36 cellular contexts compared by ENCODE assay signal in genomic region chr1:152998476-152998875, GRCh38. TPM values are rescaled to one million over a fixed set of nuclear protein-coding genes. Genes with fewer than 3 reads are reported as not detected.
"Had no signal": no experiment of that assay in that cellular context is flagged by ENCODE, and none has a peak within 500 bp of the region (broad histone marks: within the 10 kb centered on the region; RNA-seq: fewer than 3 reads in every experiment).

No MANE protein-coding gene starts in this region.

- H3K4me1 Mint-ChIP-seq: activated CD4-positive, alpha-beta memory T cell treated with anti-CD3 and anti-CD28 coated beads, Interleukin-2, amount 10 ng/mL, durations not matched to agents 7 days and 5 days; activated CD4-positive, alpha-beta T cell treated with anti-CD3 and anti-CD28 coated beads, Interleukin-2, amount 10 ng/mL, durations not matched to agents 7 days and 5 days; activated naive CD4-positive, alpha-beta T cell treated with anti-CD3 and anti-CD28 coated beads, Interleukin-2, amount 10 ng/mL, durations not matched to agents 7 days and 5 days; activated naive CD8-positive, alpha-beta T cell treated with anti-CD3 and anti-CD28 coated beads, Interleukin-2, amount 10 ng/mL, durations not matched to agents 7 days and 5 days; T-helper 17 cell had no signal

- H3K27me3 ChIP-seq: brain microvascular endothelial cell, gastroesophageal sphincter, heart right ventricle had no signal

- H3K36me3 ChIP-seq: brain microvascular endothelial cell, gastroesophageal sphincter, heart right ventricle had no signal

- H3K9me3 Mint-ChIP-seq: activated CD4-positive, alpha-beta memory T cell treated with anti-CD3 and anti-CD28 coated beads, Interleukin-2, amount 10 ng/mL, durations not matched to agents 7 days and 5 days; activated CD4-positive, alpha-beta T cell treated with anti-CD3 and anti-CD28 coated beads, Interleukin-2, amount 10 ng/mL, durations not matched to agents 7 days and 5 days; activated naive CD4-positive, alpha-beta T cell treated with anti-CD3 and anti-CD28 coated beads, Interleukin-2, amount 10 ng/mL, durations not matched to agents 7 days and 5 days; activated naive CD8-positive, alpha-beta T cell treated with anti-CD3 and anti-CD28 coated beads, Interleukin-2, amount 10 ng/mL, durations not matched to agents 7 days and 5 days; effector memory CD8-positive, alpha-beta T cell; T-helper 2 cell treated with Interferon-gamma antibody and Interleukin-4, amounts not matched to agents 5 μg/mL and 100 μg/mL, for 36 hours had no signal

- H3K4me3 Mint-ChIP-seq: activated CD4-positive, alpha-beta memory T cell treated with anti-CD3 and anti-CD28 coated beads, Interleukin-2, amount 10 ng/mL, durations not matched to agents 7 days and 5 days; activated CD4-positive, alpha-beta T cell treated with anti-CD3 and anti-CD28 coated beads, Interleukin-2, amount 10 ng/mL, durations not matched to agents 7 days and 5 days; activated naive CD4-positive, alpha-beta T cell treated with anti-CD3 and anti-CD28 coated beads, Interleukin-2, amount 10 ng/mL, durations not matched to agents 7 days and 5 days; activated naive CD8-positive, alpha-beta T cell treated with anti-CD3 and anti-CD28 coated beads, Interleukin-2, amount 10 ng/mL, durations not matched to agents 7 days and 5 days; activated T-cell treated with anti-CD3 and anti-CD28 coated beads, Interleukin-2, amount 50 U/mL, for 24 hours; activated T-cell treated with anti-CD3 and anti-CD28 coated beads, Interleukin-2, amount 50 U/mL, for 72 hours; effector memory CD8-positive, alpha-beta T cell; T-helper 17 cell; T-helper 2 cell treated with Interferon-gamma antibody and Interleukin-4, amounts not matched to agents 5 μg/mL and 100 μg/mL, for 36 hours had no signal

- H3K27ac Mint-ChIP-seq: activated CD4-positive, alpha-beta memory T cell treated with anti-CD3 and anti-CD28 coated beads, Interleukin-2, amount 10 ng/mL, durations not matched to agents 7 days and 5 days; activated CD4-positive, alpha-beta T cell treated with anti-CD3 and anti-CD28 coated beads, Interleukin-2, amount 10 ng/mL, durations not matched to agents 7 days and 5 days; activated naive CD4-positive, alpha-beta T cell treated with anti-CD3 and anti-CD28 coated beads, Interleukin-2, amount 10 ng/mL, durations not matched to agents 7 days and 5 days; activated naive CD4-positive, alpha-beta T cell treated with anti-CD3 and anti-CD28 coated beads, Interleukin-2, amount 50 U/mL, for 72 hours; activated naive CD8-positive, alpha-beta T cell treated with anti-CD3 and anti-CD28 coated beads, Interleukin-2, amount 10 ng/mL, durations not matched to agents 7 days and 5 days; activated T-cell treated with anti-CD3 and anti-CD28 coated beads, Interleukin-2, amount 50 U/mL, for 24 hours; activated T-cell treated with anti-CD3 and anti-CD28 coated beads, Interleukin-2, amount 50 U/mL, for 72 hours; effector memory CD8-positive, alpha-beta T cell; T-helper 17 cell; T-helper 2 cell treated with Interferon-gamma antibody and Interleukin-4, amounts not matched to agents 5 μg/mL and 100 μg/mL, for 36 hours had no signal

- H3K4me3 ChIP-seq: gastroesophageal sphincter, heart right ventricle had no signal

- H3K36me3 Mint-ChIP-seq: activated naive CD4-positive, alpha-beta T cell treated with anti-CD3 and anti-CD28 coated beads, Interleukin-2, amount 10 ng/mL, durations not matched to agents 7 days and 5 days; activated naive CD4-positive, alpha-beta T cell treated with anti-CD3 and anti-CD28 coated beads, Interleukin-2, amount 50 U/mL, for 72 hours; activated naive CD8-positive, alpha-beta T cell treated with anti-CD3 and anti-CD28 coated beads, Interleukin-2, amount 10 ng/mL, durations not matched to agents 7 days and 5 days had no signal

- DNase-seq: activated CD4-positive, alpha-beta memory T cell treated with anti-CD3 and anti-CD28 coated beads, Interleukin-2, amount 10 ng/mL, durations not matched to agents 7 days and 5 days; activated CD4-positive, alpha-beta T cell treated with anti-CD3 and anti-CD28 coated beads for 1 hour; activated CD4-positive, alpha-beta T cell treated with anti-CD3 and anti-CD28 coated beads for 4 hours; activated CD4-positive, alpha-beta T cell treated with anti-CD3 and anti-CD28 coated beads, Interleukin-2, amount 10 ng/mL, durations not matched to agents 7 days and 5 days; activated CD4-positive, alpha-beta T cell treated with anti-CD3 and anti-CD28 coated beads, Interleukin-2, amount 50 U/mL, for 4 hours; activated CD8-positive, alpha-beta memory T cell treated with anti-CD3 and anti-CD28 coated beads, Interleukin-2, amount 50 U/mL, for 48 hours; activated gamma-delta T cell; activated naive CD4-positive, alpha-beta T cell; activated naive CD4-positive, alpha-beta T cell treated with anti-CD3 and anti-CD28 coated beads, Interleukin-2, amount 10 ng/mL, durations not matched to agents 7 days and 5 days; activated naive CD8-positive, alpha-beta T cell treated with anti-CD3 and anti-CD28 coated beads, Interleukin-2, amount 10 ng/mL, durations not matched to agents 7 days and 5 days; activated T-cell treated with anti-CD3 and anti-CD28 coated beads for 4 hours; activated T-cell treated with anti-CD3 and anti-CD28 coated beads, Interleukin-2, amount 50 U/mL, for 24 hours; activated T-cell treated with anti-CD3 and anti-CD28 coated beads, Interleukin-2, amount 50 U/mL, for 72 hours; amniotic stem cell; anterior cingulate cortex; brain microvascular endothelial cell; caudate nucleus; cortex of kidney; dermis blood vessel endothelial cell; effector CD4-positive, alpha-beta T cell; effector memory CD8-positive, alpha-beta T cell; foreskin melanocyte; heart right ventricle; T-helper 1 cell; T-helper 17 cell; T1000 had no signal

- H3K27ac ChIP-seq: brain microvascular endothelial cell, gastroesophageal sphincter, heart right ventricle had no signal

- ATAC-seq: activated naive CD4-positive, alpha-beta T cell treated with anti-CD3 and anti-CD28 coated beads, Interleukin-2, amount 50 U/mL, for 72 hours; activated T-cell treated with anti-CD3 and anti-CD28 coated beads, Interleukin-2, amount 50 U/mL, for 72 hours; effector memory CD8-positive, alpha-beta T cell; esophagus mucosa; gastroesophageal sphincter; heart right ventricle; T-helper 17 cell had no signal

- H3K4me1 ChIP-seq: gastroesophageal sphincter, heart right ventricle had no signal

RNA-seq across cellular contexts. Expression of gene SPRR3, which starts 3.1 kb away (rescaled TPM):
- total RNA-seq: activated CD4-positive, alpha-beta memory T cell treated with anti-CD3 and anti-CD28 coated beads, Interleukin-2, amount 10 ng/mL, durations not matched to agents 7 days and 5 days; activated CD4-positive, alpha-beta T cell treated with anti-CD3 and anti-CD28 coated beads, Interleukin-2, amount 10 ng/mL, durations not matched to agents 7 days and 5 days; activated naive CD4-positive, alpha-beta T cell treated with anti-CD3 and anti-CD28 coated beads, Interleukin-2, amount 50 U/mL, for 72 hours; activated naive CD8-positive, alpha-beta T cell treated with anti-CD3 and anti-CD28 coated beads, Interleukin-2, amount 10 ng/mL, durations not matched to agents 7 days and 5 days; activated T-cell treated with anti-CD3 and anti-CD28 coated beads, Interleukin-2, amount 50 U/mL, for 72 hours; chondrocyte; dermis blood vessel endothelial cell; fibroblast of lung; fibroblast of villous mesenchyme; glomerular endothelial cell; heart right ventricle; T-helper 17 cell had no signal
- polyA plus RNA-seq: fibroblast of lung had no signal

RNA-seq across cellular contexts. Expression of gene SPRR1A, which starts 14.6 kb away (rescaled TPM):
- total RNA-seq: activated CD4-positive, alpha-beta memory T cell treated with anti-CD3 and anti-CD28 coated beads, Interleukin-2, amount 10 ng/mL, durations not matched to agents 7 days and 5 days; activated CD4-positive, alpha-beta T cell treated with anti-CD3 and anti-CD28 coated beads, Interleukin-2, amount 10 ng/mL, durations not matched to agents 7 days and 5 days; activated naive CD4-positive, alpha-beta T cell treated with anti-CD3 and anti-CD28 coated beads, Interleukin-2, amount 50 U/mL, for 72 hours; activated naive CD8-positive, alpha-beta T cell treated with anti-CD3 and anti-CD28 coated beads, Interleukin-2, amount 10 ng/mL, durations not matched to agents 7 days and 5 days; activated T-cell treated with anti-CD3 and anti-CD28 coated beads, Interleukin-2, amount 50 U/mL, for 72 hours; astrocyte; chondrocyte; dermis blood vessel endothelial cell; fibroblast of lung; fibroblast of villous mesenchyme; gastroesophageal sphincter; glomerular endothelial cell; heart right ventricle; T-helper 17 cell had no signal
- polyA plus RNA-seq: fibroblast of lung, heart right ventricle had no signal

RNA-seq across cellular contexts. Expression of gene SPRR4, which starts 28.0 kb away (rescaled TPM):
- total RNA-seq: activated CD4-positive, alpha-beta memory T cell treated with anti-CD3 and anti-CD28 coated beads, Interleukin-2, amount 10 ng/mL, durations not matched to agents 7 days and 5 days; activated CD4-positive, alpha-beta T cell treated with anti-CD3 and anti-CD28 coated beads, Interleukin-2, amount 10 ng/mL, durations not matched to agents 7 days and 5 days; activated naive CD4-positive, alpha-beta T cell treated with anti-CD3 and anti-CD28 coated beads, Interleukin-2, amount 50 U/mL, for 72 hours; activated naive CD8-positive, alpha-beta T cell treated with anti-CD3 and anti-CD28 coated beads, Interleukin-2, amount 10 ng/mL, durations not matched to agents 7 days and 5 days; activated T-cell treated with anti-CD3 and anti-CD28 coated beads, Interleukin-2, amount 50 U/mL, for 72 hours; astrocyte; chondrocyte; dermis blood vessel endothelial cell; esophagus mucosa; fibroblast of lung; fibroblast of villous mesenchyme; gastroesophageal sphincter; glomerular endothelial cell; heart right ventricle; T-helper 17 cell had no signal
- polyA plus RNA-seq: adipose tissue, fibroblast of lung, heart right ventricle had no signal

RNA-seq across cellular contexts. Expression of gene SPRR1B, which starts 32.5 kb away (rescaled TPM):
- total RNA-seq: activated CD4-positive, alpha-beta memory T cell treated with anti-CD3 and anti-CD28 coated beads, Interleukin-2, amount 10 ng/mL, durations not matched to agents 7 days and 5 days; activated CD4-positive, alpha-beta T cell treated with anti-CD3 and anti-CD28 coated beads, Interleukin-2, amount 10 ng/mL, durations not matched to agents 7 days and 5 days; activated naive CD4-positive, alpha-beta T cell treated with anti-CD3 and anti-CD28 coated beads, Interleukin-2, amount 50 U/mL, for 72 hours; activated naive CD8-positive, alpha-beta T cell treated with anti-CD3 and anti-CD28 coated beads, Interleukin-2, amount 10 ng/mL, durations not matched to agents 7 days and 5 days; activated T-cell treated with anti-CD3 and anti-CD28 coated beads, Interleukin-2, amount 50 U/mL, for 72 hours; chondrocyte; dermis blood vessel endothelial cell; fibroblast of lung; fibroblast of villous mesenchyme; glomerular endothelial cell; heart right ventricle; T-helper 17 cell had no signal
- polyA plus RNA-seq: fibroblast of lung had no signal

RNA-seq across cellular contexts. Expression of gene SPRR2D, which starts 42.4 kb away (rescaled TPM):
- total RNA-seq: activated CD4-positive, alpha-beta memory T cell treated with anti-CD3 and anti-CD28 coated beads, Interleukin-2, amount 10 ng/mL, durations not matched to agents 7 days and 5 days; activated CD4-positive, alpha-beta T cell treated with anti-CD3 and anti-CD28 coated beads, Interleukin-2, amount 10 ng/mL, durations not matched to agents 7 days and 5 days; activated naive CD4-positive, alpha-beta T cell treated with anti-CD3 and anti-CD28 coated beads, Interleukin-2, amount 50 U/mL, for 72 hours; activated naive CD8-positive, alpha-beta T cell treated with anti-CD3 and anti-CD28 coated beads, Interleukin-2, amount 10 ng/mL, durations not matched to agents 7 days and 5 days; activated T-cell treated with anti-CD3 and anti-CD28 coated beads, Interleukin-2, amount 50 U/mL, for 72 hours; chondrocyte; dermis blood vessel endothelial cell; fibroblast of lung; fibroblast of villous mesenchyme; glomerular endothelial cell; heart right ventricle; T-helper 17 cell had no signal
- polyA plus RNA-seq: fibroblast of lung had no signal
